ENCODE assay signal across 1 cellular context in genomic region chr19:53865523-53865917, GRCh38.
TF ChIP-seq lines count a peak whose summit lies in the region.

No MANE protein-coding gene starts in this region.

TF ChIP-seq in GM23338, 12 proteins besides CTCF, POLR2A, EP300 and RAD21:
- no peak for TF ChIP-seq ZNF462 (CRISPR knock-in tag; IDR thresholded peaks at IDR 0.05)
- TF ChIP-seq ETS1 (IDR thresholded peaks at IDR 0.05), result no peak
- TF ChIP-seq POLR2AphosphoS5 (IDR thresholded peaks at IDR 0.05; ENCODE audit: low read depth), result no peak
- no peak for TF ChIP-seq ZNF114 (CRISPR knock-in tag; IDR thresholded peaks at IDR 0.05)
- no peak for TF ChIP-seq NANOG (IDR thresholded peaks at IDR 0.05; ENCODE audit: borderline replicate concordance)
- no peak for TF ChIP-seq JUNB (IDR thresholded peaks at IDR 0.05; ENCODE audit: unreplicated experiment)
- no peak for TF ChIP-seq EZH2 (IDR thresholded peaks at IDR 0.05; ENCODE audit: low read depth, unreplicated experiment)
- TF ChIP-seq CREB1 (CRISPR knock-in tag; IDR thresholded peaks at IDR 0.05; ENCODE audit: low read depth), result no peak
- no peak for TF ChIP-seq REST (IDR thresholded peaks at IDR 0.05; ENCODE audit: unreplicated experiment)
- no peak for TF ChIP-seq STAT1 (IDR thresholded peaks at IDR 0.05; ENCODE audit: unreplicated experiment)
- TF ChIP-seq EZH2phosphoT487 (IDR thresholded peaks at IDR 0.05; ENCODE audit: unreplicated experiment), result no peak
